ENCODE assay signal across 40 cellular contexts in the genomic region with DNA sequence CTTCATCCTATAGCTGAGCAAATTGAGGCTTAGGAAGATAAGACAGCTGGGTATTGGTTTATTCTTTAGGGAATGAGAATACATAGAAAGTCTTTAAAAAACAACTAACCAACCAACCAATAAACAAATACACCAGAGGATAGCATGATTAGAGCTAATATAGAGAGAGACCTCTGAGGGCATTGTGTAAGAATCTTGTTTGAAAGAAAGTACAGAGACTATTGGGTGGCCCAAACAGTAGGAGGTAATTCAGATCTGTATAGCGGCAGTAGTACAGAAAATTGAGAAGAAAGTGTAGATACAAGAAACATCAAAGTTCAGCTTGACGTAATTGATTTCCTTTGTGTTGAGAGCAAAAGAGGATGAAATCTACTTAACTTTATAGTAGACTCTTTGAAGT.
"Had no signal": no experiment of that assay in that cellular context is flagged by ENCODE, and none has a peak within 500 bp of the region (broad histone marks: within the 10 kb centered on the region; RNA-seq: fewer than 3 reads in every experiment).

No MANE protein-coding gene starts in this region.

- H3K9me3 Mint-ChIP-seq: activated naive CD4-positive, alpha-beta T cell treated with anti-CD3 and anti-CD28 coated beads for 36 hours; activated naive CD4-positive, alpha-beta T cell treated with anti-CD3 and anti-CD28 coated beads, Interleukin-2, amount 50 U/mL, for 24 hours; activated T-cell treated with anti-CD3 and anti-CD28 coated beads, Interleukin-2, amount 50 U/mL, for 72 hours; brain had no signal

- H3K4me1 ChIP-seq: adrenal gland, ascending aorta, body of pancreas, breast epithelium had no signal

- ATAC-seq: activated naive CD4-positive, alpha-beta T cell treated with anti-CD3 and anti-CD28 coated beads, Interleukin-2, amount 50 U/mL, for 72 hours; activated naive CD8-positive, alpha-beta T cell treated with anti-CD3 and anti-CD28 coated beads, Interleukin-2, amount 50 U/mL, for 24 hours; activated T-cell treated with anti-CD3 and anti-CD28 coated beads, Interleukin-2, amount 50 U/mL, for 4 hours; activated T-cell treated with anti-CD3 and anti-CD28 coated beads, Interleukin-2, amount 50 U/mL, for 72 hours; activated T-helper 17 cell treated with anti-CD3 and anti-CD28 coated beads, Interleukin-2, amount 50 U/mL, for 72 hours; body of pancreas had no signal

- H3K27ac ChIP-seq: adrenal gland, ascending aorta, body of pancreas, brain microvascular endothelial cell, breast epithelium, cardiac muscle cell had no signal

- H3K27me3 ChIP-seq: adrenal gland, ascending aorta, body of pancreas, brain microvascular endothelial cell, breast epithelium, cardiac muscle cell had no signal

- H3K4me3 ChIP-seq: adrenal gland, ascending aorta, body of pancreas, breast epithelium, cardiac muscle cell had no signal

- H3K4me1 Mint-ChIP-seq: activated naive CD4-positive, alpha-beta T cell treated with anti-CD3 and anti-CD28 coated beads, Interleukin-2, amount 10 ng/mL, durations not matched to agents 7 days and 5 days; activated naive CD4-positive, alpha-beta T cell treated with anti-CD3 and anti-CD28 coated beads, Interleukin-2, amount 50 U/mL, for 24 hours; activated naive CD8-positive, alpha-beta T cell treated with anti-CD3 and anti-CD28 coated beads for 36 hours; activated naive CD8-positive, alpha-beta T cell treated with anti-CD3 and anti-CD28 coated beads, Interleukin-2, amount 10 ng/mL, durations not matched to agents 7 days and 5 days; activated naive CD8-positive, alpha-beta T cell treated with anti-CD3 and anti-CD28 coated beads, Interleukin-2, amount 50 U/mL, for 24 hours; activated T-helper 17 cell treated with anti-CD3 and anti-CD28 coated beads, Interleukin-2, amount 50 U/mL, for 72 hours; brain; central memory CD8-positive, alpha-beta T cell had no signal

- FAIRE-seq: astrocyte, bronchial epithelial cell had no signal

- H3K4me3 Mint-ChIP-seq: activated naive CD4-positive, alpha-beta T cell treated with anti-CD3 and anti-CD28 coated beads for 36 hours; activated naive CD4-positive, alpha-beta T cell treated with anti-CD3 and anti-CD28 coated beads, Interleukin-2, amount 10 ng/mL, durations not matched to agents 7 days and 5 days; activated naive CD4-positive, alpha-beta T cell treated with anti-CD3 and anti-CD28 coated beads, Interleukin-2, amount 50 U/mL, for 24 hours; activated naive CD8-positive, alpha-beta T cell; activated naive CD8-positive, alpha-beta T cell treated with anti-CD3 and anti-CD28 coated beads for 36 hours; activated naive CD8-positive, alpha-beta T cell treated with anti-CD3 and anti-CD28 coated beads, Interleukin-2, amount 10 ng/mL, durations not matched to agents 7 days and 5 days; activated naive CD8-positive, alpha-beta T cell treated with anti-CD3 and anti-CD28 coated beads, Interleukin-2, amount 50 U/mL, for 24 hours; activated T-cell treated with anti-CD3 and anti-CD28 coated beads, Interleukin-2, amount 50 U/mL, for 24 hours; activated T-cell treated with anti-CD3 and anti-CD28 coated beads, Interleukin-2, amount 50 U/mL, for 4 hours; activated T-cell treated with anti-CD3 and anti-CD28 coated beads, Interleukin-2, amount 50 U/mL, for 72 hours; activated T-helper 1 cell treated with anti-CD3 and anti-CD28 coated beads, Interleukin-12 subunit alpha, Interleukin-12 subunit beta, Interleukin-2, Interleukin-4 antibody, amounts not matched to agents 30 ng/mL and 10 ng/mL and 1 ng/mL, durations not matched to agents 14 hours and 24 hours and 36 hours; activated T-helper 17 cell treated with anti-CD3 and anti-CD28 coated beads, Interleukin-2, amount 50 U/mL, for 72 hours; brain; central memory CD8-positive, alpha-beta T cell had no signal

- H3K36me3 Mint-ChIP-seq: activated naive CD4-positive, alpha-beta T cell treated with anti-CD3 and anti-CD28 coated beads, Interleukin-2, amount 10 ng/mL, durations not matched to agents 7 days and 5 days; activated naive CD4-positive, alpha-beta T cell treated with anti-CD3 and anti-CD28 coated beads, Interleukin-2, amount 50 U/mL, for 24 hours; activated naive CD4-positive, alpha-beta T cell treated with anti-CD3 and anti-CD28 coated beads, Interleukin-2, amount 50 U/mL, for 72 hours; activated naive CD8-positive, alpha-beta T cell; activated naive CD8-positive, alpha-beta T cell treated with anti-CD3 and anti-CD28 coated beads for 36 hours; activated naive CD8-positive, alpha-beta T cell treated with anti-CD3 and anti-CD28 coated beads, Interleukin-2, amount 10 ng/mL, durations not matched to agents 7 days and 5 days; brain had no signal

- H3K27me3 Mint-ChIP-seq: activated naive CD4-positive, alpha-beta T cell treated with anti-CD3 and anti-CD28 coated beads, Interleukin-2, amount 10 ng/mL, durations not matched to agents 7 days and 5 days; activated naive CD4-positive, alpha-beta T cell treated with anti-CD3 and anti-CD28 coated beads, Interleukin-2, amount 50 U/mL, for 24 hours; activated naive CD8-positive, alpha-beta T cell; activated naive CD8-positive, alpha-beta T cell treated with anti-CD3 and anti-CD28 coated beads for 36 hours; activated naive CD8-positive, alpha-beta T cell treated with anti-CD3 and anti-CD28 coated beads, Interleukin-2, amount 10 ng/mL, durations not matched to agents 7 days and 5 days; activated naive CD8-positive, alpha-beta T cell treated with anti-CD3 and anti-CD28 coated beads, Interleukin-2, amount 50 U/mL, for 24 hours; activated T-cell treated with anti-CD3 and anti-CD28 coated beads, Interleukin-2, amount 50 U/mL, for 24 hours; activated T-helper 17 cell treated with anti-CD3 and anti-CD28 coated beads, Interleukin-2, amount 50 U/mL, for 72 hours; brain; central memory CD8-positive, alpha-beta T cell had no signal

- H3K36me3 ChIP-seq: adrenal gland, ascending aorta, brain microvascular endothelial cell, breast epithelium, cardiac muscle cell had no signal

- H3K9me3 ChIP-seq: adrenal gland, ascending aorta, body of pancreas, breast epithelium had no signal

- H3K27ac Mint-ChIP-seq: activated naive CD4-positive, alpha-beta T cell treated with anti-CD3 and anti-CD28 coated beads for 36 hours; activated naive CD4-positive, alpha-beta T cell treated with anti-CD3 and anti-CD28 coated beads, Interleukin-2, amount 10 ng/mL, durations not matched to agents 7 days and 5 days; activated naive CD4-positive, alpha-beta T cell treated with anti-CD3 and anti-CD28 coated beads, Interleukin-2, amount 50 U/mL, for 24 hours; activated naive CD4-positive, alpha-beta T cell treated with anti-CD3 and anti-CD28 coated beads, Interleukin-2, amount 50 U/mL, for 72 hours; activated naive CD8-positive, alpha-beta T cell; activated naive CD8-positive, alpha-beta T cell treated with anti-CD3 and anti-CD28 coated beads for 36 hours; activated naive CD8-positive, alpha-beta T cell treated with anti-CD3 and anti-CD28 coated beads, Interleukin-2, amount 10 ng/mL, durations not matched to agents 7 days and 5 days; activated naive CD8-positive, alpha-beta T cell treated with anti-CD3 and anti-CD28 coated beads, Interleukin-2, amount 50 U/mL, for 24 hours; activated T-cell treated with anti-CD3 and anti-CD28 coated beads, Interleukin-2, amount 50 U/mL, for 24 hours; activated T-cell treated with anti-CD3 and anti-CD28 coated beads, Interleukin-2, amount 50 U/mL, for 72 hours; activated T-helper 1 cell treated with anti-CD3 and anti-CD28 coated beads, Interleukin-12 subunit alpha, Interleukin-12 subunit beta, Interleukin-2, Interleukin-4 antibody, amounts not matched to agents 30 ng/mL and 10 ng/mL and 1 ng/mL, durations not matched to agents 14 hours and 24 hours and 36 hours; activated T-helper 17 cell treated with anti-CD3 and anti-CD28 coated beads, Interleukin-2, amount 50 U/mL, for 72 hours; activated T-helper 2 cell treated with anti-CD3 and anti-CD28 coated beads, Interferon-gamma antibody, Interleukin-2, Interleukin-4, amounts not matched to agents 10 μg/mL and 5 μg/mL and 100 μg/mL, durations not matched to agents 14 hours and 24 hours and 36 hours; brain had no signal

- DNase-seq: activated effector memory CD4-positive, alpha-beta T cell treated with anti-CD3 and anti-CD28 coated beads, Interleukin-2, amount 50 U/mL, for 16 hours; activated effector memory CD4-positive, alpha-beta T cell treated with Interleukin-2 at 50 U/mL for 16 hours; activated gamma-delta T cell; activated gamma-delta T cell treated with Interleukin-2 at 50 U/mL for 16 hours; activated naive CD4-positive, alpha-beta T cell; activated naive CD4-positive, alpha-beta T cell treated with anti-CD3 and anti-CD28 coated beads for 36 hours; activated naive CD4-positive, alpha-beta T cell treated with anti-CD3 and anti-CD28 coated beads, Interleukin-2, amount 10 ng/mL, durations not matched to agents 7 days and 5 days; activated naive CD4-positive, alpha-beta T cell treated with anti-CD3 and anti-CD28 coated beads, Interleukin-2, amount 50 U/mL, for 16 hours; activated naive CD4-positive, alpha-beta T cell treated with Interleukin-2 at 50 U/mL for 16 hours; activated naive CD8-positive, alpha-beta T cell treated with anti-CD3 and anti-CD28 coated beads for 36 hours; activated naive CD8-positive, alpha-beta T cell treated with anti-CD3 and anti-CD28 coated beads, Interleukin-2, amount 10 ng/mL, durations not matched to agents 7 days and 5 days; activated naive CD8-positive, alpha-beta T cell treated with anti-CD3 and anti-CD28 coated beads, Interleukin-2, amount 50 U/mL, for 24 hours; activated T-cell treated with anti-CD3 and anti-CD28 coated beads for 4 hours; activated T-cell treated with anti-CD3 and anti-CD28 coated beads, Interleukin-2, amount 50 U/mL, for 24 hours; activated T-cell treated with anti-CD3 and anti-CD28 coated beads, Interleukin-2, amount 50 U/mL, for 4 hours; activated T-cell treated with anti-CD3 and anti-CD28 coated beads, Interleukin-2, amount 50 U/mL, for 48 hours; activated T-cell treated with anti-CD3 and anti-CD28 coated beads, Interleukin-2, amount 50 U/mL, for 72 hours; adrenal gland; amniotic stem cell; amygdala; anterior cingulate cortex; aorta; body of pancreas; brain microvascular endothelial cell; caudate nucleus; central memory CD4-positive, alpha-beta T cell; cerebellar nuclear complex had no signal
